In the genomic region with DNA sequence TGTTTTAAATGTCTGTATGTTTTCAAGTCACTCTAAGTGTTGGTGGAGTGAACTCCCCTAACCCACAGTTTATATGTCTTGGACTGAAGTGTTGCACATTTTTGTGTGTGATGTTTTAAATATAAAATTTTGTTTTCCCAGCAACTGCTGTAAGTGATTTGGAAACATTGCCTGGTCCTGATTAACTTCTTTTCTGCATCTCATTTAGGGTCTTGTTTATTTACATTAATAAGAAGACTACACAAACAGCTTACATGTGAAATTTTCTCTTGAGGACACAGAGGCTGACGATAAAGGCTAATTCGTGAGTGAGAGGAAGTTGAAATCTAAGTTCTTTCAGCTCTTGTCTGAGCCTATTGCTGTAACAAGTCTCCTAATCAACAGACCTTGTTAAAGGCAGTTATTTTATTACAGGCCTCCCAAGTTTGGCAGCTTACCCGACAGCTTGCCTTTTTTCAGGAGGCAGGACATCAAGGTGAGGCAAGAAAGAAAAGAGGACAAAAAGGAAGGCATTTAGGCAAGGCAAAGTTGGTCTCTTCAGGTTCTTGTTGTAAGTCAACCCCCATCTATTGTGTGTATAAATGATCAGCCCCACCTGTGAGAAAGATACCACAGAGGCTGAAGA, we compare ENCODE assay signal across 22 cellular contexts.
A peak's percentile ranks its signal among the peaks of the same experiment; 100 is the strongest.
DNase-seq lines count a peak whose midpoint lies in the region; ATAC-seq and TF ChIP-seq lines count a peak whose summit lies in the region.
"Had no signal": no experiment of that assay in that cellular context is flagged by ENCODE, and none has a peak within 500 bp of the region (broad histone marks: within the 10 kb centered on the region; RNA-seq: fewer than 3 reads in every experiment).

No MANE protein-coding gene starts in this region.

- TF ChIP-seq CTCF in nephron (IDR thresholded peaks at IDR 0.05; ENCODE audit: unreplicated experiment in 3 of 3) = no peak

- ATAC-seq in left ventricle myocardium superior (peak; percentile 19), Right ventricle myocardium inferior (no peak), HG02852 (IDR thresholded peaks at IDR 0.05; ENCODE audit: unreplicated experiment) (no peak)
- ATAC-seq: A549, K562, Panc1 had no signal

- H3K36me3 Mint-ChIP-seq in nephron (ENCODE audit: low read depth) = peaks cover 3% of the 10 kb centered on the region
- H3K36me3 Mint-ChIP-seq: CD4-positive, alpha-beta memory T cell had no signal

- H3K27me3 Mint-ChIP-seq in nephron (ENCODE audit: low read depth) = peaks cover 4% of the 10 kb centered on the region

- H3K27ac Mint-ChIP-seq in nephron = peak overlapping the region in 2 of 3 experiments; percentile 32 to 83
- H3K27ac Mint-ChIP-seq: CD4-positive, alpha-beta memory T cell had no signal

- intact Hi-C loops in left ventricle myocardium superior (cut with micrococcal nuclease) = no loop called here
- intact Hi-C loops in Right ventricle myocardium inferior (cut with DNase I) = loop anchor here (5.0 kb wide), 1 partner anchor 55 kb away; no protein-coding TSS in a partner anchor

- no peak overlapping the region for H3K4me3 Mint-ChIP-seq in nephron
- H3K4me3 Mint-ChIP-seq: CD4-positive, alpha-beta memory T cell had no signal

- DNase-seq in left ventricle myocardium superior (no peak), Right ventricle myocardium inferior (ENCODE audit: missing footprints) (no peak), fibroblast of the conjunctiva (ENCODE audit: low read depth) (peak; percentile 35), HK-2 (ENCODE audit: unreplicated experiment) (no peak), NCI-H748 treated with DMSO at 0.1 percent for 48 hours (lab: John Stamatoyannopoulos, UW) (no peak)
- DNase-seq: C1 segment of cervical spinal cord; CD4-positive, alpha-beta memory T cell; COR-L47; DMS53; GM23248; H7; Kasumi-1; NCI-H1105 treated with DMSO at 0.1 percent for 48 hours; NCI-H146; NCI-H2029; NCI-H526 treated with DMSO at 0.1 percent for 48 hours; SHP77 treated with DMSO at 0.1 percent for 48 hours had no signal

- no peaks in the 10 kb centered on the region for H3K9me3 Mint-ChIP-seq in nephron

- H3K4me1 Mint-ChIP-seq in nephron = peaks cover 55% of the 10 kb centered on the region
- H3K4me1 Mint-ChIP-seq: CD4-positive, alpha-beta memory T cell had no signal
